In the genomic region with DNA sequence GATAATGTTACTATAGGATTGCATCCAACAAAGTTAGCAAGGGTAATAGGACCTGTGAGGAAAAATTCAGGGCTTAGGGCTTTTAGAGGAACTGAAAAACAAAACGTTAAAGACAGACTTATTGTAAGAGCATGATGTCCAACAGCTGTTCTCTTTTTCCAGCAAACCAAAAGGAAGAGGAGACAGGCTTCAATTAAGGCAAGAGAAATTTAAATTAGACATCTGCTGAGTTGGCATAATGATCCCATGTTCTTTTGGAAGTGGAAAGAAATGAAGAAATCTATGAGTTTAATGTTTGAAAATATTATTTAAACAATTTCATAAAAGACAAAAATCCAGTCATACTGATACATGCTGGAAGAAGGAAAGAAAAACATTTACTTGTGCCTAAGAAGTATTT, we compare ENCODE assay signal across 23 cellular contexts.
A peak's percentile ranks its signal among the peaks of the same experiment; 100 is the strongest.
DNase-seq lines count a peak whose midpoint lies in the region; ATAC-seq, FAIRE-seq and TF ChIP-seq lines count a peak whose summit lies in the region.
"Had no signal": no experiment of that assay in that cellular context is flagged by ENCODE, and none has a peak within 500 bp of the region (broad histone marks: within the 10 kb centered on the region; RNA-seq: fewer than 3 reads in every experiment).

No MANE protein-coding gene starts in this region.

- no peak for TF ChIP-seq CTCF in HepG2 (CRISPR knock-in tag; IDR thresholded peaks at IDR 0.05)
- no peak for TF ChIP-seq CTCF in right lobe of liver (IDR thresholded peaks at IDR 0.05)
- TF ChIP-seq CTCF in H1 (IDR thresholded peaks at IDR 0.05; ENCODE audit: control extremely low read depth in 1 of 3, insufficient read depth in 1 of 3, low read depth in 1 of 3, low read length in 3 of 3): no peak

- no TSS peak for BruUV-seq in HepG2 (replicated peaks; lab: Mats Ljungman, UMichigan)

- H4K5ac ChIP-seq in H1 (ENCODE audit: insufficient read length, low read depth, low read length): no peak overlapping the region

- H3K27ac ChIP-seq in HepG2 (ENCODE audit: extremely low read length, insufficient read depth, low read length) (no peak overlapping the region), right lobe of liver (no peak overlapping the region), H1 (ENCODE audit: low read depth, low read length) (no peak overlapping the region)
- H3K27ac ChIP-seq: BLaER1, RWPE1 had no signal

- H3K36me3 ChIP-seq in HepG2 (replicated peaks in 1 of 2; ENCODE audit: control insufficient read depth in 1 of 2, insufficient read depth in 2 of 2, low read length in 2 of 2) (no peaks in the 10 kb centered on the region), right lobe of liver (no peaks in the 10 kb centered on the region), H1 (ENCODE audit: control insufficient read depth in 2 of 4, insufficient read depth in 4 of 4, low read length in 3 of 4) (no peaks in the 10 kb centered on the region)
- H3K36me3 ChIP-seq: BLaER1 had no signal

- no peak overlapping the region for H2BK15ac ChIP-seq in H1 (ENCODE audit: low read length)

- no peak for TF ChIP-seq EP300 in HepG2 (IDR thresholded peaks at IDR 0.05; ENCODE audit: low read depth in 2 of 2, low read length in 2 of 2)
- no peak for TF ChIP-seq EP300 in HepG2 (CRISPR knock-in tag; IDR thresholded peaks at IDR 0.05; ENCODE audit: borderline replicate concordance)
- no peak for TF ChIP-seq EP300 in H1 (IDR thresholded peaks at IDR 0.05; ENCODE audit: borderline replicate concordance in 1 of 2, low read depth in 2 of 2, low read length in 2 of 2)

- FAIRE-seq in HepG2 (lab: Jason Lieb, UNC): no peak
- no peak for FAIRE-seq in H1 (lab: Jason Lieb, UNC)
- FAIRE-seq in islet of Langerhans (lab: Jason Lieb, UNC): peak; percentile 78
- FAIRE-seq: D721Med, G401.6, GM12878, H54 had no signal

- H3K14ac ChIP-seq in H1 (ENCODE audit: insufficient read length): no peak overlapping the region

- H3K4me2 ChIP-seq in HepG2 (ENCODE audit: low read depth, low read length) (no peak overlapping the region), H1 (ENCODE audit: insufficient read depth in 1 of 2, low read depth in 2 of 2, low read length in 2 of 2) (no peak overlapping the region)
- H3K4me2 ChIP-seq: BLaER1 had no signal

- 0% methylated on average over 1 of the region's 1 CpG for WGBS in HepG2 (ENCODE audit: low lambda C conversion rate)
- 9% methylated on average over 1 of the region's 1 CpG for WGBS in right lobe of liver (ENCODE audit: insufficient coverage, low coverage, low lambda C conversion rate, missing lambda C conversion rate)
- 96% methylated on average over 1 of the region's 1 CpG; no CpG with 5 or more reads in 1 of the 2 experiments for WGBS in H1 (ENCODE audit: extremely low coverage in 1 of 2, insufficient coverage in 1 of 2, insufficient read length in 1 of 2, insufficient replicate concordance in 2 of 2, low coverage in 1 of 2, low lambda C conversion rate in 2 of 2, missing lambda C conversion rate in 1 of 2), 2 experiments

- no peak overlapping the region for H3K56ac ChIP-seq in H1 (replicated peaks; ENCODE audit: insufficient read length, low read depth, low read length)

- TF ChIP-seq RAD21 in HepG2 (CRISPR knock-in tag; IDR thresholded peaks at IDR 0.05): no peak
- no peak for TF ChIP-seq RAD21 in H1 (IDR thresholded peaks at IDR 0.05 in 1 of 2, conservative IDR thresholded peaks at IDR 0.05 in 1 of 2; ENCODE audit: low read depth in 2 of 2, low read length in 2 of 2)

- no peak overlapping the region for H2AK5ac ChIP-seq in H1 (ENCODE audit: low read depth, low read length)

- no peak overlapping the region for H4K91ac ChIP-seq in H1 (replicated peaks; ENCODE audit: insufficient read length, low read length)

- intact Hi-C loops in HepG2 (cut with micrococcal nuclease; ENCODE audit: unreplicated experiment): no loop called here
- intact Hi-C loops in right lobe of liver (cut with DNase I): no loop called here

- H4K20me1 ChIP-seq in HepG2 (ENCODE audit: insufficient read depth, low read length) (no peaks in the 10 kb centered on the region; the same call in 1 of the 2 replicates), H1 (replicated peaks in 1 of 2; ENCODE audit: control insufficient read depth in 1 of 2, insufficient read depth in 2 of 2, low read length in 2 of 2) (no peaks in the 10 kb centered on the region)
- H4K20me1 ChIP-seq: BLaER1 had no signal

- no peaks in the 10 kb centered on the region for H3K23me2 ChIP-seq in H1 (ENCODE audit: low read depth, low read length)

- H3K4me3 ChIP-seq in HepG2 (replicated peaks in 1 of 3; ENCODE audit: insufficient read depth in 1 of 3, low read depth in 2 of 3, low read length in 3 of 3) (no peak overlapping the region), right lobe of liver (no peak overlapping the region), H1 (ENCODE audit: extremely low read depth in 1 of 4, insufficient read depth in 2 of 4, low read depth in 3 of 4, low read length in 4 of 4) (no peak overlapping the region)
- H3K4me3 ChIP-seq: BLaER1, GM12878 had no signal

- CTCF ChIA-PET in HepG2 (lab: Yijun Ruan, JAX; ENCODE audit: low intra/inter-chr PET ratio, low total read pairs) (no interaction called here), H1 (lab: Charles Lee; ENCODE audit: partially characterized antibody) (no interaction called here)

- TF ChIP-seq POLR2A in HepG2 (IDR thresholded peaks at IDR 0.05; ENCODE audit: insufficient read depth in 1 of 2, low read depth in 2 of 2, low read length in 2 of 2) (no peak), right lobe of liver (IDR thresholded peaks at IDR 0.05) (no peak), H1 (IDR thresholded peaks at IDR 0.05; ENCODE audit: control extremely low read depth in 1 of 2, low read depth in 2 of 2, low read length in 2 of 2) (no peak)

- no peak overlapping the region for H3K18ac ChIP-seq in H1 (ENCODE audit: extremely low read depth, low read length)

- H3K4me1 ChIP-seq in HepG2 (ENCODE audit: insufficient read depth, low read length): no peaks in the 10 kb centered on the region
- no peaks in the 10 kb centered on the region for H3K4me1 ChIP-seq in right lobe of liver
- no peaks in the 10 kb centered on the region; a peak in 1 of 7 replicates for H3K4me1 ChIP-seq in H1 (replicated peaks in 1 of 4; ENCODE audit: control insufficient read depth in 3 of 4, insufficient read depth in 4 of 4, low read length in 3 of 4)

- no peaks in the 10 kb centered on the region for H3K79me1 ChIP-seq in H1 (ENCODE audit: low read depth, low read length)

- no peak overlapping the region for H2BK20ac ChIP-seq in H1 (ENCODE audit: low read length)

- H3K9ac ChIP-seq in HepG2 (ENCODE audit: insufficient read depth, low read depth, low read length) (no peak overlapping the region), H1 (replicated peaks in 1 of 4; ENCODE audit: extremely low read depth in 1 of 4, low read depth in 3 of 4, low read length in 3 of 4) (no peak overlapping the region)
- H3K9ac ChIP-seq: BLaER1 had no signal

- POLR2A ChIA-PET in HepG2 (lab: Yijun Ruan, JAX) (no interaction called here), H1 (lab: Charles Lee; ENCODE audit: partially characterized antibody) (no interaction called here)

- ATAC-seq in HepG2 (no peak), right lobe of liver (no peak), GM19324 (IDR thresholded peaks at IDR 0.05; ENCODE audit: low FRiP score, unreplicated experiment) (no peak)
- ATAC-seq: GM12878 had no signal

- H3K9me3 ChIP-seq in HepG2 (ENCODE audit: low read length): no peaks in the 10 kb centered on the region
- H3K9me3 ChIP-seq in right lobe of liver: no peaks in the 10 kb centered on the region
- no peaks in the 10 kb centered on the region for H3K9me3 ChIP-seq in H1 (ENCODE audit: insufficient read depth in 2 of 2, low read depth in 1 of 2, low read length in 1 of 2)
- H3K9me3 ChIP-seq: BLaER1 had no signal

- no peak overlapping the region for H2BK5ac ChIP-seq in H1 (ENCODE audit: low read depth, low read length)

- no peak overlapping the region for H2BK120ac ChIP-seq in H1 (replicated peaks; ENCODE audit: low read depth, low read length)

- no peak overlapping the region for H4K8ac ChIP-seq in H1 (ENCODE audit: extremely low read depth, insufficient read depth, low read length)

- no peaks in the 10 kb centered on the region for H3K79me2 ChIP-seq in HepG2 (ENCODE audit: insufficient read depth, low read length)
- H3K79me2 ChIP-seq in H1 (ENCODE audit: control insufficient read depth in 1 of 2, insufficient read depth in 2 of 2, low read length in 2 of 2): no peaks in the 10 kb centered on the region

- in situ Hi-C loops in HepG2 (cut with HindIII; ENCODE audit: extremely low pct_ligation_motif_present, low pct_unique_long_range_greater_than_20kb): no loop called here

- H3K23ac ChIP-seq in H1 (ENCODE audit: insufficient read length): no peak overlapping the region

- DNase-seq in HepG2 (ENCODE audit: low spot score) (no peak), right lobe of liver (no peak), H1 (ENCODE audit: low read depth in 1 of 2, low spot score in 2 of 2) (no peak), NCI-H2081 (lab: John Stamatoyannopoulos, UW) (no peak), GM03348 (ENCODE audit: low spot score) (no peak)
- DNase-seq: 8988T; CD4-positive, CD25-positive, alpha-beta regulatory T cell; Kasumi-1; MV-4-11; NCI-H1105 treated with DMSO at 0.1 percent for 48 hours; NCI-H2029; NCI-H446 treated with DMSO at 0.1 percent for 48 hours; NCI-H526; SHP77 treated with DMSO at 0.1 percent for 48 hours; SW 1271 had no signal

- no peak overlapping the region for H2AFZ ChIP-seq in HepG2 (ENCODE audit: low read length)
- 0 out of 2 replicates have a peak overlapping the region, but pooled peaks have one; percentile 24 for H2AFZ ChIP-seq in H1 (ENCODE audit: low read length)

- no peaks in the 10 kb centered on the region for H3K27me3 ChIP-seq in HepG2 (ENCODE audit: control insufficient read depth in 1 of 2, insufficient read depth in 2 of 2, low read length in 2 of 2)
- no peaks in the 10 kb centered on the region for H3K27me3 ChIP-seq in right lobe of liver
- no peaks in the 10 kb centered on the region for H3K27me3 ChIP-seq in H1 (replicated peaks in 1 of 4; ENCODE audit: control insufficient read depth in 3 of 4, extremely low read depth in 1 of 4, insufficient read depth in 3 of 4, low read length in 3 of 4)
- H3K27me3 ChIP-seq: BLaER1 had no signal

- no peak overlapping the region for H3K4ac ChIP-seq in H1 (replicated peaks; ENCODE audit: insufficient read length, low read depth, low read length)

- H2BK12ac ChIP-seq in H1 (ENCODE audit: low read depth, low read length): no peak overlapping the region

TF ChIP-seq in HepG2, 621 proteins besides CTCF, POLR2A, EP300 and RAD21 (continues in another document):
- TF ChIP-seq, protein P1, sequence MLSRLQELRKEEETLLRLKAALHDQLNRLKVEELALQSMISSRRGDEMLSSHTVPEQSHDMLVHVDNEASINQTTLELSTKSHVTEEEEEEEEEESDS (CRISPR knock-in tag; IDR thresholded peaks at IDR 0.05; ENCODE audit: borderline replicate concordance): no peak
- no peak for TF ChIP-seq PTBP1 (IDR thresholded peaks at IDR 0.05; ENCODE audit: low read depth, low read length, poor library complexity, severe bottlenecking)

TF ChIP-seq in H1, 55 proteins besides CTCF, POLR2A, EP300 and RAD21 (continues in another document):
- TF ChIP-seq MAFK (IDR thresholded peaks at IDR 0.05; ENCODE audit: low read depth, low read length) (0 out of 2 replicates have a peak, but pooled peaks have one; percentile 31), YY1 (IDR thresholded peaks at IDR 0.05; ENCODE audit: low read depth, low read length) (no peak), ZNF274 (IDR thresholded peaks at IDR 0.05; ENCODE audit: borderline replicate concordance, extremely low read depth, low read length) (no peak)

Comparison
In these comparisons a context has a peak if more than half of its experiments do, and no peak if none do; other contexts are left out.
1. Of the 41 proteins assayed by ChIP-seq in both HepG2 and H1: peak only in HepG2: none; only in H1: none; in both: MAFK; in neither: 40.